ENCODE assay signal across 28 cellular contexts in genomic region chr19:30535011-30535410, GRCh38.
"Had no signal": no experiment of that assay in that cellular context is flagged by ENCODE, and none has a peak within 500 bp of the region (broad histone marks: within the 10 kb centered on the region; RNA-seq: fewer than 3 reads in every experiment).

No MANE protein-coding gene starts in this region.

- H3K9me3 ChIP-seq: gastrocnemius medialis, psoas muscle, transverse colon had no signal

- H3K36me3 Mint-ChIP-seq: activated CD8-positive, alpha-beta memory T cell treated with anti-CD3 and anti-CD28 coated beads, Interleukin-2, amount 10 ng/mL, durations not matched to agents 7 days and 5 days; activated naive CD8-positive, alpha-beta T cell; naive thymus-derived CD4-positive, alpha-beta T cell had no signal

- H3K4me1 ChIP-seq: gastrocnemius medialis, parathyroid adenoma, psoas muscle, spleen, transverse colon had no signal

- H3K36me3 ChIP-seq: gastrocnemius medialis, spleen, transverse colon had no signal

- H3K4me3 ChIP-seq: gastrocnemius medialis, psoas muscle, spleen, transverse colon had no signal

- H3K27me3 ChIP-seq: gastrocnemius medialis, transverse colon had no signal

- DNase-seq: activated CD4-positive, alpha-beta T cell treated with anti-CD3 and anti-CD28 coated beads for 36 hours; activated CD4-positive, CD25-positive, alpha-beta regulatory T cell; activated CD8-positive, alpha-beta memory T cell treated with anti-CD3 and anti-CD28 coated beads, Interleukin-2, amount 10 ng/mL, durations not matched to agents 7 days and 5 days; activated CD8-positive, alpha-beta T cell treated with anti-CD3 and anti-CD28 coated beads, Interleukin-2, amount 10 ng/mL, durations not matched to agents 7 days and 5 days; activated naive CD4-positive, alpha-beta T cell; activated T-cell treated with anti-CD3 and anti-CD28 coated beads, Interleukin-2, amount 50 U/mL, for 72 hours; anterior cingulate cortex; effector CD8-positive, alpha-beta T cell; erythroblast; gastrocnemius medialis; hippocampal formation; kidney; left colon; mammary epithelial cell; midbrain; naive thymus-derived CD4-positive, alpha-beta T cell; nucleus accumbens; psoas muscle; right cardiac atrium; spleen; stimulated activated naive CD4-positive, alpha-beta T cell treated with Interleukin-2 at 50 U/mL for 16 hours; transverse colon had no signal

- ATAC-seq: activated CD4-positive, alpha-beta T cell treated with anti-CD3 and anti-CD28 coated beads for 36 hours; activated CD8-positive, alpha-beta memory T cell treated with anti-CD3 and anti-CD28 coated beads, Interleukin-2, amount 10 ng/mL, durations not matched to agents 7 days and 5 days; activated CD8-positive, alpha-beta T cell treated with anti-CD3 and anti-CD28 coated beads, Interleukin-2, amount 10 ng/mL, durations not matched to agents 7 days and 5 days; activated T-cell treated with anti-CD3 and anti-CD28 coated beads, Interleukin-2, amount 50 U/mL, for 72 hours; gastrocnemius medialis; left colon; naive thymus-derived CD4-positive, alpha-beta T cell; psoas muscle; right cardiac atrium had no signal

- H3K27ac ChIP-seq: gastrocnemius medialis, parathyroid adenoma, psoas muscle, spleen, transverse colon had no signal

- H3K27me3 Mint-ChIP-seq: activated CD4-positive, alpha-beta T cell treated with anti-CD3 and anti-CD28 coated beads for 36 hours; activated CD8-positive, alpha-beta memory T cell treated with anti-CD3 and anti-CD28 coated beads, Interleukin-2, amount 10 ng/mL, durations not matched to agents 7 days and 5 days; activated naive CD8-positive, alpha-beta T cell had no signal

- H3K4me1 Mint-ChIP-seq: activated CD4-positive, alpha-beta T cell treated with anti-CD3 and anti-CD28 coated beads for 36 hours; activated CD8-positive, alpha-beta memory T cell treated with anti-CD3 and anti-CD28 coated beads, Interleukin-2, amount 10 ng/mL, durations not matched to agents 7 days and 5 days; naive thymus-derived CD4-positive, alpha-beta T cell had no signal

- H3K27ac Mint-ChIP-seq: activated CD4-positive, alpha-beta T cell treated with anti-CD3 and anti-CD28 coated beads for 36 hours; activated CD8-positive, alpha-beta memory T cell treated with anti-CD3 and anti-CD28 coated beads, Interleukin-2, amount 10 ng/mL, durations not matched to agents 7 days and 5 days; activated CD8-positive, alpha-beta T cell treated with anti-CD3 and anti-CD28 coated beads, Interleukin-2, amount 10 ng/mL, durations not matched to agents 7 days and 5 days; activated naive CD8-positive, alpha-beta T cell; activated T-cell treated with anti-CD3 and anti-CD28 coated beads, Interleukin-2, amount 50 U/mL, for 72 hours; naive thymus-derived CD4-positive, alpha-beta T cell; T-helper 2 cell treated with Interferon-gamma antibody and Interleukin-4, amounts not matched to agents 5 μg/mL and 100 μg/mL, for 36 hours had no signal

- H3K4me3 Mint-ChIP-seq: activated CD4-positive, alpha-beta T cell treated with anti-CD3 and anti-CD28 coated beads for 36 hours; activated CD8-positive, alpha-beta memory T cell treated with anti-CD3 and anti-CD28 coated beads, Interleukin-2, amount 10 ng/mL, durations not matched to agents 7 days and 5 days; activated CD8-positive, alpha-beta T cell treated with anti-CD3 and anti-CD28 coated beads, Interleukin-2, amount 10 ng/mL, durations not matched to agents 7 days and 5 days; activated naive CD8-positive, alpha-beta T cell; activated T-cell treated with anti-CD3 and anti-CD28 coated beads, Interleukin-2, amount 50 U/mL, for 72 hours; naive thymus-derived CD4-positive, alpha-beta T cell; T-helper 2 cell treated with Interferon-gamma antibody and Interleukin-4, amounts not matched to agents 5 μg/mL and 100 μg/mL, for 36 hours had no signal

- FAIRE-seq: bronchial epithelial cell, colon, kidney, urothelium cell line had no signal

- H3K9me3 Mint-ChIP-seq: activated T-cell treated with anti-CD3 and anti-CD28 coated beads, Interleukin-2, amount 50 U/mL, for 72 hours; naive thymus-derived CD4-positive, alpha-beta T cell; T-helper 2 cell treated with Interferon-gamma antibody and Interleukin-4, amounts not matched to agents 5 μg/mL and 100 μg/mL, for 36 hours had no signal
